ENCODE assay signal across 11 cellular contexts in the genomic region with DNA sequence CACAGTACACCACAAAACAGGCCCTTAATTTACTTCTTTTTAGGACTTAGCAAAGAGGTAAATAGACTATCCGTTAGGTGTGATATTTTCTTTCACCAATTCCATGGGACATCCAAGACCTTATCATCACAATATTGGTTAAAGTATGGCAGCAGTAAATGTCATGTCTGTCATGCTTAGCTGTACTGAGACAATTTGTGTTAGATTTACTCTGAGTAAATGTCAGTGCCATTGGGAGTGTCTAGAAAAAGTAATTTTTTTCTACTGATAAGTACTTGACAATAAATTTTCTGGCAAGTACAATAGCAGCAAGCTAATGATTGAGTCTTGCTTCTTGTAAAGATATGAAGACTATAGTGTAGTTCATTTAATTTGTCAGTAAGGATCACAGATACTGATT.
"Had no signal": no experiment of that assay in that cellular context is flagged by ENCODE, and none has a peak within 500 bp of the region (broad histone marks: within the 10 kb centered on the region; RNA-seq: fewer than 3 reads in every experiment).

No MANE protein-coding gene starts in this region.

- H3K4me2 ChIP-seq: GM23338 had no signal

- ATAC-seq: GM23338, HCT116 had no signal

- H3K9ac ChIP-seq: GM23248 had no signal

- FAIRE-seq: H1, H54 had no signal

- DNase-seq: GM23248, GOT3, H7, H9, HCEC 1CT, HFFc6 had no signal

- H3K27ac ChIP-seq: GM23248 had no signal

- H3K4me3 ChIP-seq: GM23248, GM23338, HAP-1 had no signal

- H2AFZ ChIP-seq: GM23248, GM23338 had no signal

- H3K9me3 ChIP-seq: HAP-1 had no signal

- H3K36me3 ChIP-seq: HAP-1 had no signal

- H3K4me1 ChIP-seq: HAP-1 had no signal
